In the genomic region with DNA sequence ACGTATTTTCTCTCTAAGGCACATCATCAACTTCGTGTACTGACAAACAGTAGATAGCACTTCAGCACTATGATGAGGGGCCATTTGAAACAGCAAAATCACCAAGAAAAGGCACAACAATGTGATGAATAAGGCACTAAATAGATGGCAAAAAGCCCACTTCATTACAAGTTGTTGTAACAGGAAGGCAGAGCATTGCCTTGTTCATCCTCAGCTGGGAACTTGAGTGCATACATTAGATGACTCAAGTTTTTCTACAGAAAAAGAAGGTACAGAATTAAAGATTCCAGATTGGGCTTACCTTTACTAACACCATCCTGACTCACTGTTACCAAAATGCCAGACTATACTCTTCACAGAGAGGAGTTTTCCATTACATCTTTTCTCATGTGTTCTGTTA, we compare ENCODE assay signal across 21 cellular contexts.
DNase-seq lines count a peak whose midpoint lies in the region; ATAC-seq and TF ChIP-seq lines count a peak whose summit lies in the region.
"Had no signal": no experiment of that assay in that cellular context is flagged by ENCODE, and none has a peak within 500 bp of the region (broad histone marks: within the 10 kb centered on the region; RNA-seq: fewer than 3 reads in every experiment).

No MANE protein-coding gene starts in this region.

- ATAC-seq in GM18861 (IDR thresholded peaks at IDR 0.05; ENCODE audit: unreplicated experiment) (no peak), aorta (ENCODE audit: low FRiP score) (no peak), HG03097 (IDR thresholded peaks at IDR 0.05; ENCODE audit: low FRiP score, unreplicated experiment) (no peak)
- ATAC-seq: A549, Panc1, Right ventricle myocardium inferior had no signal

- H3K4me1 ChIP-seq in ACC112 (ENCODE audit: control insufficient read depth, insufficient read depth, low read length, unreplicated experiment) (peaks cover 24% of the 10 kb centered on the region), aorta (ENCODE audit: control insufficient read depth in 1 of 2, insufficient read depth in 2 of 2, low read length in 2 of 2) (no peaks in the 10 kb centered on the region)
- H3K4me1 ChIP-seq: A549 had no signal

- intact Hi-C loops in aorta (cut with DNase I) = no loop called here

- no peak for TF ChIP-seq CTCF in cardiac fibroblast (IDR thresholded peaks at IDR 0.05; ENCODE audit: low read depth, low read length)

- H3K9me3 ChIP-seq in aorta (ENCODE audit: control insufficient read depth, low read length) = peaks cover 1% of the 10 kb centered on the region
- H3K9me3 ChIP-seq: A549 had no signal

- H3K4me3 ChIP-seq in ACC112 (ENCODE audit: low read depth, low read length) (no peak overlapping the region), cardiac fibroblast (replicated peaks in 1 of 2; ENCODE audit: low read depth in 2 of 2, low read length in 2 of 2) (no peak overlapping the region), aorta (ENCODE audit: low read length in 2 of 2) (no peak overlapping the region)
- H3K4me3 ChIP-seq: A549, SK-N-MC had no signal

- H3K27ac ChIP-seq in ACC112 (ENCODE audit: low read depth, low read length) = peak overlapping the region; percentile 27; the same call in 1 of the 2 replicates
- no peak overlapping the region for H3K27ac ChIP-seq in aorta (ENCODE audit: low read depth in 1 of 2, low read length in 2 of 2)
- H3K27ac ChIP-seq: A549, SK-N-MC had no signal

- H3K36me3 ChIP-seq in ACC112 (ENCODE audit: insufficient read depth, low read length) (no peaks in the 10 kb centered on the region), aorta (ENCODE audit: control insufficient read depth in 1 of 2, insufficient read depth in 2 of 2, low read length in 1 of 2) (no peaks in the 10 kb centered on the region)

- WGBS in aorta, 2 donors = 84 to 87% methylated on average over 2 of the region's 2 CpGs

- no peaks in the 10 kb centered on the region for H3K27me3 ChIP-seq in ACC112 (ENCODE audit: insufficient read depth, low read length)
- no peaks in the 10 kb centered on the region for H3K27me3 ChIP-seq in aorta (ENCODE audit: control insufficient read depth in 1 of 2, insufficient read depth in 2 of 2, low read length in 1 of 2)

- in situ Hi-C loops in KBM-7 (cut with MboI; ENCODE audit: low pct_unique_long_range_greater_than_20kb, low sequenced_read_pairs) = no loop called here

- no peak overlapping the region for H2AFZ ChIP-seq in ACC112 (ENCODE audit: low read length, unreplicated experiment)

- DNase-seq in HCEC 1CT = peak; percentile 45
- peak; percentile 40 to 57 for DNase-seq in cardiac fibroblast (ENCODE audit: low read depth in 2 of 2)
- DNase-seq in iris pigment epithelial cell (ENCODE audit: low read depth) = peak; percentile 48
- DNase-seq in aorta = no peak
- DNase-seq in KBM-7 = no peak
- DNase-seq: Calu3; CD4-positive, CD25-positive, alpha-beta regulatory T cell; DMS79; GDM1; GOT3; NCI-H1092 treated with DMSO at 0.1 percent for 48 hours; NCI-H1694 treated with DMSO at 0.1 percent for 48 hours; NCI-H2171; NCI-H510A had no signal

- no peaks in the 10 kb centered on the region for H3K79me2 ChIP-seq in ACC112 (ENCODE audit: control insufficient read depth, insufficient read depth, low read length, unreplicated experiment)

Comparison
In these comparisons a context has a peak if more than half of its experiments do, and no peak if none do; other contexts are left out.
1. DNase-seq: peak in HCEC 1CT (single experiment), cardiac fibroblast (2 of 2) and iris pigment epithelial cell (single experiment); none in aorta (0 of 2) and KBM-7 (single experiment).